Comparison of ENCODE assay signal across 24 cellular contexts in the genomic region with DNA sequence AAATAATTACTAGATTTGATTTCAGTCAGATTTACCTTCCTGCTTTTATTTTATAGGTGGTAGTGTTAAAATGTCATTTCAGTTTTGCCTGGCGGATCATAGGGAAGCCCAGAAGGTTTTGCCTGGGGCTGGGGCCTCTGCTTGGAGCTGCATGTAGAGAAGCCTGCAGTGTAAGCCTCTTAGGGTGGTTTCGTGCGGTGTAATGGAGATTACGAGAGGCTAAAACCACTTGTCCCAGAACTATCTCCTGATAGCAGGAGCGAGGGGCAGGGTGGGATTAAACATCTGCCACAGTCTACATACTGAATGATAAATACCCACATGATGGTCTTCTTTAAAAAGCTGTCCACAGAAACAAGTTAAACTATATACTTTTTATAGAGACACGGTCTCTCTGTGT.
"Had no signal": no experiment of that assay in that cellular context is flagged by ENCODE, and none has a peak within 500 bp of the region (broad histone marks: within the 10 kb centered on the region; RNA-seq: fewer than 3 reads in every experiment).

No MANE protein-coding gene starts in this region.

- H3K27ac Mint-ChIP-seq: activated B cell treated with CpG ODN at 0.5 μM for 24 hours; activated CD4-positive, alpha-beta T cell treated with anti-CD3 and anti-CD28 coated beads, Interleukin-2, amount 10 ng/mL, durations not matched to agents 24 days and 14 days; activated CD8-positive, alpha-beta memory T cell treated with anti-CD3 and anti-CD28 coated beads, Interleukin-2, amount 10 ng/mL, durations not matched to agents 7 days and 5 days; activated naive CD4-positive, alpha-beta T cell treated with anti-CD3 and anti-CD28 coated beads, Interleukin-2, amount 50 U/mL, for 24 hours; activated T-cell treated with anti-CD3 and anti-CD28 coated beads, Interleukin-2, amount 50 U/mL, for 24 hours; activated T-helper 1 cell treated with anti-CD3 and anti-CD28 coated beads, Interleukin-12 subunit alpha, Interleukin-12 subunit beta, Interleukin-2, Interleukin-4 antibody, amounts not matched to agents 30 ng/mL and 10 ng/mL and 1 ng/mL, durations not matched to agents 14 hours and 24 hours and 36 hours; T-helper 1 cell treated with Interleukin-12 subunit alpha and Interleukin-12 subunit beta and Interleukin-4 antibody, amounts not matched to agents 30 μg/mL and 1 μg/mL, for 36 hours had no signal

- FAIRE-seq: bronchial epithelial cell had no signal

- H3K36me3 ChIP-seq: Peyer's patch had no signal

- H3K27ac ChIP-seq: Peyer's patch had no signal

- H3K9me3 ChIP-seq: Peyer's patch had no signal

- H3K27me3 ChIP-seq: Peyer's patch had no signal

- H3K36me3 Mint-ChIP-seq: activated CD8-positive, alpha-beta memory T cell treated with anti-CD3 and anti-CD28 coated beads, Interleukin-2, amount 10 ng/mL, durations not matched to agents 7 days and 5 days; activated naive CD4-positive, alpha-beta T cell treated with anti-CD3 and anti-CD28 coated beads, Interleukin-2, amount 50 U/mL, for 24 hours had no signal

- H3K27me3 Mint-ChIP-seq: activated B cell treated with CpG ODN at 0.5 μM for 24 hours had no signal

- H3K9me3 Mint-ChIP-seq: activated T-helper 1 cell treated with anti-CD3 and anti-CD28 coated beads, Interleukin-12 subunit alpha, Interleukin-12 subunit beta, Interleukin-2, Interleukin-4 antibody, amounts not matched to agents 30 ng/mL and 10 ng/mL and 1 ng/mL, durations not matched to agents 14 hours and 24 hours and 36 hours had no signal

- H3K4me3 ChIP-seq: Peyer's patch had no signal

- H3K4me1 Mint-ChIP-seq: activated CD8-positive, alpha-beta memory T cell treated with anti-CD3 and anti-CD28 coated beads, Interleukin-2, amount 10 ng/mL, durations not matched to agents 7 days and 5 days; activated naive CD4-positive, alpha-beta T cell treated with anti-CD3 and anti-CD28 coated beads, Interleukin-2, amount 50 U/mL, for 24 hours had no signal

- H3K4me3 Mint-ChIP-seq: activated B cell treated with CpG ODN at 0.5 μM for 24 hours; activated CD4-positive, alpha-beta T cell treated with anti-CD3 and anti-CD28 coated beads, Interleukin-2, amount 10 ng/mL, durations not matched to agents 24 days and 14 days; activated CD8-positive, alpha-beta memory T cell treated with anti-CD3 and anti-CD28 coated beads, Interleukin-2, amount 10 ng/mL, durations not matched to agents 7 days and 5 days; activated naive CD4-positive, alpha-beta T cell treated with anti-CD3 and anti-CD28 coated beads, Interleukin-2, amount 50 U/mL, for 24 hours; activated T-cell treated with anti-CD3 and anti-CD28 coated beads, Interleukin-2, amount 50 U/mL, for 24 hours; activated T-helper 1 cell treated with anti-CD3 and anti-CD28 coated beads, Interleukin-12 subunit alpha, Interleukin-12 subunit beta, Interleukin-2, Interleukin-4 antibody, amounts not matched to agents 30 ng/mL and 10 ng/mL and 1 ng/mL, durations not matched to agents 14 hours and 24 hours and 36 hours; T-helper 1 cell treated with Interleukin-12 subunit alpha and Interleukin-12 subunit beta and Interleukin-4 antibody, amounts not matched to agents 30 μg/mL and 1 μg/mL, for 36 hours had no signal

- DNase-seq: activated B cell treated with CpG ODN at 0.5 μM for 24 hours; activated CD4-positive, alpha-beta T cell treated with anti-CD3 and anti-CD28 coated beads for 1 hour; activated CD4-positive, alpha-beta T cell treated with anti-CD3 and anti-CD28 coated beads, Interleukin-2, amount 10 ng/mL, durations not matched to agents 24 days and 14 days; activated CD4-positive, alpha-beta T cell treated with anti-CD3 and anti-CD28 coated beads, Interleukin-2, amount 50 U/mL, for 48 hours; activated CD8-positive, alpha-beta memory T cell treated with anti-CD3 and anti-CD28 coated beads, Interleukin-2, amount 10 ng/mL, durations not matched to agents 7 days and 5 days; activated effector memory CD4-positive, alpha-beta T cell treated with Interleukin-2 at 50 U/mL for 16 hours; activated naive CD4-positive, alpha-beta T cell; activated T-cell treated with anti-CD3 and anti-CD28 coated beads, Interleukin-2, amount 50 U/mL, for 24 hours; aorta; central memory CD4-positive, alpha-beta T cell; Kasumi-1; NCI-H1105 treated with DMSO at 0.1 percent for 48 hours; NCI-H1436 treated with DMSO at 0.1 percent for 48 hours; NCI-H187; NCI-H2081; NCI-H510A treated with DMSO at 0.1 percent for 48 hours; NCI-H774; NK-92 treated with Interleukin-12 subunit alpha and Interleukin-12 subunit beta, amount 100 ng/mL, for 24 hours; Peyer's patch; SHP77 treated with DMSO at 0.1 percent for 48 hours had no signal
